In the genomic region with DNA sequence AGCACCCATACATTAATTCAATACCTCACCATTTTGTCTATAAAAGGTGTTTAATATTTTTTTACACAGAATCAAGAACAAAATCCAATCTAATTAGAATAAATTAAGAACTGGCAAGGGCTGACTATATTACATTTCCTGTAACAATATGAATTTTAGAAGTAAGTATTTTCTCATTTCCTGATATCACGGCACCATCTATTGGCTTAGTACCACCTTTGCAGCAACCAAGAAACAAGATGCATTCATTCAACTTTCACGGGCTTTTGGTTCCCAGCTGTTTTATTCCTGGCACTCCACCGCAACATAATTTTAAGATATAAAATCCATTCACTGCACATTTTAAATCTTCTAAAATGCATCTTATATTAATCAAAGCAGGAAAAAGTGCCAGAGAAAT, we compare ENCODE assay signal across 1 cellular context.
TF ChIP-seq lines count a peak whose summit lies in the region.

No MANE protein-coding gene starts in this region.

TF ChIP-seq in GM12878, 131 proteins besides CTCF, POLR2A, EP300 and RAD21:
- 0 out of 2 replicates have a peak, but pooled peaks have one; percentile 31 for TF ChIP-seq ZNF24 (IDR thresholded peaks at IDR 0.05)
- TF ChIP-seq, protein P1, sequence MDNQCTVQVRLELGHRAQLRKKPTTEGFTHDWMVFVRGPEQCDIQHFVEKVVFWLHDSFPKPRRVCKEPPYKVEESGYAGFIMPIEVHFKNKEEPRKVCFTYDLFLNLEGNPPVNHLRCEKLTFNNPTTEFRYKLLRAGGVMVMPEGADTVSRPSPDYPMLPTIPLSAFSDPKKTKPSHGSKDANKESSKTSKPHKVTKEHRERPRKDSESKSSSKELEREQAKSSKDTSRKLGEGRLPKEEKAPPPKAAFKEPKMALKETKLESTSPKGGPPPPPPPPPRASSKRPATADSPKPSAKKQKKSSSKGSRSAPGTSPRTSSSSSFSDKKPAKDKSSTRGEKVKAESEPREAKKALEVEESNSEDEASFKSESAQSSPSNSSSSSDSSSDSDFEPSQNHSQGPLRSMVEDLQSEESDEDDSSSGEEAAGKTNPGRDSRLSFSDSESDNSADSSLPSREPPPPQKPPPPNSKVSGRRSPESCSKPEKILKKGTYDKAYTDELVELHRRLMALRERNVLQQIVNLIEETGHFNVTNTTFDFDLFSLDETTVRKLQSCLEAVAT (IDR thresholded peaks at IDR 0.05): no peak
- TF ChIP-seq, protein P2, sequence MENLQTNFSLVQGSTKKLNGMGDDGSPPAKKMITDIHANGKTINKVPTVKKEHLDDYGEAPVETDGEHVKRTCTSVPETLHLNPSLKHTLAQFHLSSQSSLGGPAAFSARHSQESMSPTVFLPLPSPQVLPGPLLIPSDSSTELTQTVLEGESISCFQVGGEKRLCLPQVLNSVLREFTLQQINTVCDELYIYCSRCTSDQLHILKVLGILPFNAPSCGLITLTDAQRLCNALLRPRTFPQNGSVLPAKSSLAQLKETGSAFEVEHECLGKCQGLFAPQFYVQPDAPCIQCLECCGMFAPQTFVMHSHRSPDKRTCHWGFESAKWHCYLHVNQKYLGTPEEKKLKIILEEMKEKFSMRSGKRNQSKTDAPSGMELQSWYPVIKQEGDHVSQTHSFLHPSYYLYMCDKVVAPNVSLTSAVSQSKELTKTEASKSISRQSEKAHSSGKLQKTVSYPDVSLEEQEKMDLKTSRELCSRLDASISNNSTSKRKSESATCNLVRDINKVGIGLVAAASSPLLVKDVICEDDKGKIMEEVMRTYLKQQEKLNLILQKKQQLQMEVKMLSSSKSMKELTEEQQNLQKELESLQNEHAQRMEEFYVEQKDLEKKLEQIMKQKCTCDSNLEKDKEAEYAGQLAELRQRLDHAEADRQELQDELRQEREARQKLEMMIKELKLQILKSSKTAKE (IDR thresholded peaks at IDR 0.05; ENCODE audit: low read depth, poor library complexity, severe bottlenecking): no peak
